Comparison of ENCODE assay signal across 17 cellular contexts in the genomic region with DNA sequence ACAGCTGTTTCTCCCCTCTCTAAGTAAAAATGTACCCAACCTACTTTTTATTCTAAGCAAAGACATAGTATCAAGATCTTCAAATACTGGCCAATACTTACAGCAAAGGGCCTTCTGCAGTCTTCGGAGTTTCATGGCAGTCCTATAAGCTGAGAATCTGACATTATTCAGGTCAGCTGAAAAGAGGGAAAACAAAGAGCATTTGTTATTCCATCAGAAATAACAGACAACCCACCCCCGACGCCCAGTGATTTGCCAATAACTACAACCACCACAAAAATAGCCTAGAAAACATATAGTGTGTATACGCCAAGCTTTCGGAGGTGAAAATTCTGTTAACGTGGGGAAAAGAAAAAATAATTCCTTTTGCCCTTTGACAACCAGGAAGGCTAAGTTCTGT.
DNase-seq lines count a peak whose midpoint lies in the region; ATAC-seq and TF ChIP-seq lines count a peak whose summit lies in the region.
"Had no signal": no experiment of that assay in that cellular context is flagged by ENCODE, and none has a peak within 500 bp of the region (broad histone marks: within the 10 kb centered on the region; RNA-seq: fewer than 3 reads in every experiment).

No MANE protein-coding gene starts in this region.

- H4K91ac ChIP-seq in IMR-90 (ENCODE audit: insufficient read depth, low read depth, low read length), result no peak overlapping the region

- H2BK5ac ChIP-seq in IMR-90 (ENCODE audit: low read depth, low read length, poor library complexity, severe bottlenecking), result no peak overlapping the region

- H3K27me3 ChIP-seq in IMR-90 (ENCODE audit: control insufficient read depth, insufficient read depth, low read length) (no peaks in the 10 kb centered on the region), SU-DHL-6 (ENCODE audit: low read length) (no peaks in the 10 kb centered on the region), smooth muscle cell (ENCODE audit: low read depth) (no peaks in the 10 kb centered on the region)
- H3K27me3 ChIP-seq: BE2C had no signal

- ATAC-seq in IMR-90 (ENCODE audit: low read depth) (no peak), HG02642 (IDR thresholded peaks at IDR 0.05; ENCODE audit: poor library complexity, unreplicated experiment) (no peak)

- peaks cover 5% of the 10 kb centered on the region for H3K9me1 ChIP-seq in IMR-90 (ENCODE audit: insufficient read depth, low read length)

- H3K4ac ChIP-seq in IMR-90 (ENCODE audit: low read depth, low read length), result no peak overlapping the region

- POLR2A ChIA-PET in IMR-90 (lab: Charles Lee; ENCODE audit: unreplicated experiment), result no interaction called here

- no peak overlapping the region for H3K23ac ChIP-seq in IMR-90 (ENCODE audit: low read depth, low read length)

- H2BK120ac ChIP-seq in IMR-90 (ENCODE audit: low read depth, low read length), result peak overlapping the region; percentile 10; the same call in 1 of the 2 replicates

- H3K9me3 ChIP-seq in IMR-90 (ENCODE audit: control insufficient read depth, insufficient read depth, low read length), result no peaks in the 10 kb centered on the region
- H3K9me3 ChIP-seq in SU-DHL-6 (ENCODE audit: insufficient read depth, low read length), result no peaks in the 10 kb centered on the region
- H3K9me3 ChIP-seq in smooth muscle cell (replicated peaks; ENCODE audit: low read depth), result no peaks in the 10 kb centered on the region
- H3K9me3 ChIP-seq: BE2C, Caco-2 had no signal

- no peak for TF ChIP-seq RAD21 in IMR-90 (IDR thresholded peaks at IDR 0.05; ENCODE audit: low read length)

- no peak overlapping the region for H3K18ac ChIP-seq in IMR-90 (ENCODE audit: low read depth, low read length)

- H3K4me3 ChIP-seq in IMR-90 (ENCODE audit: insufficient read depth, low read depth, low read length), result no peak overlapping the region
- no peak overlapping the region for H3K4me3 ChIP-seq in SU-DHL-6 (ENCODE audit: insufficient read depth, low read length, poor library complexity, severe bottlenecking)
- H3K4me3 ChIP-seq in smooth muscle cell, result no peak overlapping the region
- H3K4me3 ChIP-seq: GM23248 had no signal

- 0 out of 2 replicates have a peak, but pooled peaks cover 2% of the 10 kb centered on the region for H3F3A ChIP-seq in SU-DHL-6 (ENCODE audit: insufficient read depth)
- H3F3A ChIP-seq in smooth muscle cell (ENCODE audit: low read depth), result no peaks in the 10 kb centered on the region

- H3K4me1 ChIP-seq in IMR-90 (ENCODE audit: control insufficient read depth, insufficient read depth, low read length) (peaks cover 4% of the 10 kb centered on the region), smooth muscle cell (ENCODE audit: low read depth) (no peaks in the 10 kb centered on the region)
- H3K4me1 ChIP-seq: BE2C had no signal

- H3K9me2 ChIP-seq in SU-DHL-6 (replicated peaks; ENCODE audit: insufficient read depth, low read length), result no peaks in the 10 kb centered on the region

- H4K8ac ChIP-seq in IMR-90 (ENCODE audit: low read depth in 2 of 2, low read length in 2 of 2), result no peak overlapping the region

- DNase-seq in IMR-90 (no peak), foreskin melanocyte (peak; percentile 42), smooth muscle cell (lab: John Stamatoyannopoulos, UW; ENCODE audit: unreplicated experiment) (no peak), midbrain (lab: John Stamatoyannopoulos, UW) (no peak), NCI-H2107 treated with DMSO at 0.1 percent for 48 hours (lab: John Stamatoyannopoulos, UW; ENCODE audit: unreplicated experiment) (no peak), NCI-H2081 treated with DMSO at 0.1 percent for 48 hours (lab: John Stamatoyannopoulos, UW) (no peak)
- DNase-seq: ACHN; BE2C; C1 segment of cervical spinal cord; Caco-2; CD4-positive, CD25-positive, alpha-beta regulatory T cell; CD8-positive, alpha-beta memory T cell; GM23248; HCEC 1CT had no signal

- peak overlapping the region; percentile 41 for H2BK20ac ChIP-seq in IMR-90 (ENCODE audit: low read depth, low read length)

- no peak overlapping the region for H2BK15ac ChIP-seq in IMR-90 (ENCODE audit: low read depth, low read length)

- no TSS peak for BruUV-seq in IMR-90 (replicated peaks; lab: Mats Ljungman, UMichigan)

- no peak overlapping the region for H3K14ac ChIP-seq in IMR-90 (replicated peaks; ENCODE audit: low read depth, low read length)

- no peak overlapping the region for H3K56ac ChIP-seq in IMR-90 (ENCODE audit: extremely low read depth, insufficient read depth, low read length)

- in situ Hi-C loops in IMR-90 (cut with MboI; ENCODE audit: low sequenced_read_pairs), result no loop called here

- H2AK9ac ChIP-seq in IMR-90 (replicated peaks; ENCODE audit: low read depth, low read length, poor library complexity), result no peak overlapping the region

- H3K4me2 ChIP-seq in IMR-90 (ENCODE audit: low read depth, low read length) (no peak overlapping the region), SU-DHL-6 (ENCODE audit: low read depth, low read length, poor library complexity, severe bottlenecking) (no peak overlapping the region), smooth muscle cell (no peak overlapping the region)
- H3K4me2 ChIP-seq: KMS-11 had no signal

- peaks cover 37% of the 10 kb centered on the region; the same call in 1 of the 2 replicates for H3K79me2 ChIP-seq in SU-DHL-6 (ENCODE audit: insufficient read depth, low read length)
- no peaks in the 10 kb centered on the region for H3K79me2 ChIP-seq in smooth muscle cell (ENCODE audit: low read depth)

- H2AK5ac ChIP-seq in IMR-90 (ENCODE audit: low read depth, low read length), result 0 out of 2 replicates have a peak overlapping the region, but pooled peaks have one; percentile 3

- dilution Hi-C loops in IMR-90 (cut with HindIII; ENCODE audit: low sequenced_read_pairs, unreplicated experiment), result no loop called here

- WGBS in IMR-90 (ENCODE audit: extremely low coverage in 2 of 2, insufficient read length in 1 of 2), 2 experiments, result 60% methylated on average over 1 of the region's 6 CpGs; no CpG with 5 or more reads in 1 of the 2 experiments
- WGBS in smooth muscle cell (ENCODE audit: low lambda C conversion rate), result 85% methylated on average over 6 of the region's 6 CpGs

- CTCF ChIA-PET in IMR-90 (lab: Yijun Ruan, JAX), result interaction anchor here (2.2 kb wide), 1 partner anchor 9 kb away, joined by 8 read pairs; no protein-coding TSS in a partner anchor

- H2AFZ ChIP-seq in IMR-90 (replicated peaks; ENCODE audit: low read length, poor library complexity) (no peak overlapping the region), SU-DHL-6 (ENCODE audit: low read depth, low read length, severe bottlenecking) (no peak overlapping the region), smooth muscle cell (ENCODE audit: low read depth) (no peak overlapping the region)
- H2AFZ ChIP-seq: GM23248 had no signal

- intact Hi-C loops in IMR-90 (cut with micrococcal nuclease), result loop anchor here (5.0 kb wide), 1 partner anchor 94 kb away; no protein-coding TSS in a partner anchor

- TF ChIP-seq POLR2A in IMR-90 (IDR thresholded peaks at IDR 0.05; ENCODE audit: low read depth, low read length), result no peak

- no peaks in the 10 kb centered on the region for H4K20me1 ChIP-seq in IMR-90 (ENCODE audit: insufficient read depth, low read length)
- H4K20me1 ChIP-seq in SU-DHL-6 (ENCODE audit: low read depth, low read length), result no peaks in the 10 kb centered on the region
- no peaks in the 10 kb centered on the region for H4K20me1 ChIP-seq in smooth muscle cell (ENCODE audit: low read depth)

- H3K36me3 ChIP-seq in IMR-90 (ENCODE audit: control insufficient read depth, insufficient read depth, low read length), result no peaks in the 10 kb centered on the region
- no peaks in the 10 kb centered on the region; the same call in 1 of the 2 replicates for H3K36me3 ChIP-seq in SU-DHL-6 (ENCODE audit: low read length)
- H3K36me3 ChIP-seq in smooth muscle cell (ENCODE audit: low read depth), result no peaks in the 10 kb centered on the region
- H3K36me3 ChIP-seq: BE2C had no signal

- TF ChIP-seq CTCF in IMR-90 (conservative IDR thresholded peaks at IDR 0.05; ENCODE audit: low read depth, low read length) (no peak), SU-DHL-6 (IDR thresholded peaks at IDR 0.05; ENCODE audit: insufficient read depth, low read length, poor library complexity, severe bottlenecking) (no peak), smooth muscle cell (IDR thresholded peaks at IDR 0.05; ENCODE audit: borderline replicate concordance, insufficient read depth, poor library complexity, severe bottlenecking) (no peak)

- H4K5ac ChIP-seq in IMR-90 (ENCODE audit: low read depth, low read length), result no peak overlapping the region

- 0 out of 4 replicates have a peak, but pooled peaks cover 0 to 5% of the 10 kb centered on the region in 2 experiments for H3K79me1 ChIP-seq in IMR-90 (ENCODE audit: low read depth in 1 of 2, low read length in 2 of 2)

- H3K9ac ChIP-seq in IMR-90 (ENCODE audit: low read depth, low read length), result no peak overlapping the region
- H3K9ac ChIP-seq in SU-DHL-6 (ENCODE audit: low read length), result no peak overlapping the region
- H3K9ac ChIP-seq in smooth muscle cell (ENCODE audit: low read depth), result no peak overlapping the region
- H3K9ac ChIP-seq: GM23248, KMS-11 had no signal

- no peak overlapping the region for H3K27ac ChIP-seq in IMR-90 (ENCODE audit: insufficient read depth, low read length)
- peak overlapping the region; percentile 64 for H3K27ac ChIP-seq in SU-DHL-6 (ENCODE audit: low read depth, low read length)
- H3K27ac ChIP-seq in smooth muscle cell (ENCODE audit: low read depth), result peak overlapping the region; percentile 79
- H3K27ac ChIP-seq: KMS-11 had no signal

TF ChIP-seq in IMR-90, 13 proteins besides CTCF, POLR2A, EP300 and RAD21:
- TF ChIP-seq RFX5 (IDR thresholded peaks at IDR 0.05; ENCODE audit: low read depth, low read length) (no peak), CHD1 (IDR thresholded peaks at IDR 0.05; ENCODE audit: low read depth, low read length) (no peak), SMC3 (IDR thresholded peaks at IDR 0.05; ENCODE audit: low read depth, low read length) (no peak), MAFK (IDR thresholded peaks at IDR 0.05; ENCODE audit: low read depth, low read length) (no peak), FOS (IDR thresholded peaks at IDR 0.05; ENCODE audit: low read depth, low read length) (no peak), MAZ (IDR thresholded peaks at IDR 0.05; ENCODE audit: borderline replicate concordance, low read depth, low read length) (no peak), NFE2L2 (IDR thresholded peaks at IDR 0.05; ENCODE audit: low read depth, low read length) (no peak), BHLHE40 (IDR thresholded peaks at IDR 0.05; ENCODE audit: low read depth, low read length) (no peak)
- TF ChIP-seq, protein P1, sequence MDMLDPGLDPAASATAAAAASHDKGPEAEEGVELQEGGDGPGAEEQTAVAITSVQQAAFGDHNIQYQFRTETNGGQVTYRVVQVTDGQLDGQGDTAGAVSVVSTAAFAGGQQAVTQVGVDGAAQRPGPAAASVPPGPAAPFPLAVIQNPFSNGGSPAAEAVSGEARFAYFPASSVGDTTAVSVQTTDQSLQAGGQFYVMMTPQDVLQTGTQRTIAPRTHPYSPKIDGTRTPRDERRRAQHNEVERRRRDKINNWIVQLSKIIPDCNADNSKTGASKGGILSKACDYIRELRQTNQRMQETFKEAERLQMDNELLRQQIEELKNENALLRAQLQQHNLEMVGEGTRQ (IDR thresholded peaks at IDR 0.05; ENCODE audit: low read depth, low read length), result no peak
